8 cellular contexts compared by ENCODE assay signal in genomic region chr2:129267559-129267958, GRCh38.
"Had no signal": no experiment of that assay in that cellular context is flagged by ENCODE, and none has a peak within 500 bp of the region (broad histone marks: within the 10 kb centered on the region; RNA-seq: fewer than 3 reads in every experiment).

No MANE protein-coding gene starts in this region.

- DNase-seq: IMR-90, KBM-7, KG1 had no signal

- FAIRE-seq: HepG2, HTR-8/SVneo, K562 had no signal

- H3K4me2 ChIP-seq: KMS-11 had no signal

- H3K9ac ChIP-seq: KMS-11 had no signal

- H3K4me3 ChIP-seq: K562 had no signal

- ATAC-seq: HepG2, K562 had no signal

- H3K27ac ChIP-seq: HL-60, KMS-11 had no signal
